ENCODE assay signal across 14 cellular contexts in genomic region chr2:200752332-200752731, GRCh38. TPM values are rescaled to one million over a fixed set of nuclear protein-coding genes. Genes with fewer than 3 reads are reported as not detected.
DNase-seq lines count a peak whose midpoint lies in the region; ATAC-seq and TF ChIP-seq lines count a peak whose summit lies in the region.
"Had no signal": no experiment of that assay in that cellular context is flagged by ENCODE, and none has a peak within 500 bp of the region (broad histone marks: within the 10 kb centered on the region; RNA-seq: fewer than 3 reads in every experiment).

No MANE protein-coding gene starts in this region.

- H3K27me3 ChIP-seq in HCT116 (ENCODE audit: insufficient read depth, low read length): no peaks in the 10 kb centered on the region
- no peaks in the 10 kb centered on the region for H3K27me3 ChIP-seq in gastrocnemius medialis
- H3K27me3 ChIP-seq: BE2C had no signal

- H3K36me3 ChIP-seq in HCT116 (ENCODE audit: control insufficient read depth in 1 of 2, insufficient read depth in 2 of 2, low read length in 2 of 2) (no peaks in the 10 kb centered on the region), gastrocnemius medialis (no peaks in the 10 kb centered on the region)
- H3K36me3 ChIP-seq: BE2C had no signal

- DNase-seq in Calu3 (no peak), HCT116 (ENCODE audit: low read depth, low spot score) (no peak), coronary artery (ENCODE audit: low spot score) (peak; percentile 1), gastrocnemius medialis (no peak), retina (no peak)
- no peak for DNase-seq in stimulated activated CD4-positive, alpha-beta T cell treated with anti-CD3 and anti-CD28 coated beads, Interleukin-4, amount 100 ng/mL, for 24 hours
- DNase-seq: BE2C; CD4-positive, alpha-beta memory T cell; DMS153; DND-41; GDM1; H7 had no signal

- H3K4me3 ChIP-seq in HCT116 (replicated peaks in 1 of 2; ENCODE audit: low read depth in 1 of 2, low read length in 2 of 2) (no peak overlapping the region), coronary artery (no peak overlapping the region), gastrocnemius medialis (no peak overlapping the region)
- H3K4me3 ChIP-seq: A549, GM23338 had no signal

- POLR2A ChIA-PET in HCT116 (lab: Charles Lee): interaction anchor here (0.9 kb wide), 1 partner anchor 112 kb away, joined by 3 read pairs; the partner anchor contains the start of gene CLK1

- ATAC-seq in HCT116 (no peak), gastrocnemius medialis (peak; percentile 30 to 42)
- ATAC-seq: A549, GM23338 had no signal

- H3K4me3 Mint-ChIP-seq in Calu3 (ENCODE audit: low read depth, unreplicated experiment): no peak overlapping the region
- H3K4me3 Mint-ChIP-seq: CD4-positive, alpha-beta memory T cell; GM23338 had no signal

- RAD21 ChIA-PET in HCT116 (lab: Charles Lee; ENCODE audit: low non-redundant PET in 1 of 2, low total read pairs in 2 of 2, uncharacterized antibody in 2 of 2, unreplicated experiment in 2 of 2): no interaction called here

- H4K20me1 ChIP-seq in HCT116 (ENCODE audit: insufficient read depth): no peaks in the 10 kb centered on the region

- peaks cover 6% of the 10 kb centered on the region for H3K36me3 Mint-ChIP-seq in Calu3 (ENCODE audit: insufficient read depth, unreplicated experiment)
- H3K36me3 Mint-ChIP-seq: CD4-positive, alpha-beta memory T cell had no signal

- BruUV-seq in Calu3 (replicated peaks; lab: Mats Ljungman, UMichigan): no TSS peak
- BruUV-seq in HCT116 (replicated peaks; lab: Mats Ljungman, UMichigan): no TSS peak

- H3K4me1 Mint-ChIP-seq in Calu3 (ENCODE audit: low read depth, unreplicated experiment): peaks cover 60% of the 10 kb centered on the region
- H3K4me1 Mint-ChIP-seq: CD4-positive, alpha-beta memory T cell had no signal

- in situ Hi-C loops in gastrocnemius medialis (cut with MboI; ENCODE audit: low sequenced_read_pairs in 4 of 4): no loop called here

- H3K9me3 Mint-ChIP-seq in Calu3 (ENCODE audit: low read depth, unreplicated experiment): no peaks in the 10 kb centered on the region
- H3K9me3 Mint-ChIP-seq: CD4-positive, alpha-beta memory T cell; GM23338 had no signal

- intact Hi-C loops in Calu3 (cut with micrococcal nuclease; ENCODE audit: unreplicated experiment) (no loop called here), HCT116 (cut with micrococcal nuclease) (no loop called here), gastrocnemius medialis (cut with DNase I; ENCODE audit: low total_unique reads) (no loop called here)

- H3K4me1 ChIP-seq in HCT116 (ENCODE audit: control insufficient read depth in 1 of 2, insufficient read depth in 2 of 2, low read length in 2 of 2) (peaks cover 25 to 48% of the 10 kb centered on the region in 2 experiments), gastrocnemius medialis (peaks cover 3 to 6% of the 10 kb centered on the region in 2 donors)

- no peak for TF ChIP-seq RAD21 in HCT116 (IDR thresholded peaks at IDR 0.05; ENCODE audit: low read depth)

- no peak overlapping the region for H3K27ac ChIP-seq in HCT116 (ENCODE audit: low read depth, low read length)
- peak overlapping the region; percentile 15 to 50 for H3K27ac ChIP-seq in coronary artery
- H3K27ac ChIP-seq in gastrocnemius medialis: peak overlapping the region in 1 of 4 donors; percentile 11

- H3K9me3 ChIP-seq in HCT116 (ENCODE audit: control insufficient read depth in 1 of 2, insufficient read depth in 1 of 2, low read depth in 1 of 2, low read length in 2 of 2): no peaks in the 10 kb centered on the region
- H3K9me3 ChIP-seq in gastrocnemius medialis: no peaks in the 10 kb centered on the region
- H3K9me3 ChIP-seq: A549, BE2C had no signal

- no peak for TF ChIP-seq POLR2A in HCT116 (IDR thresholded peaks at IDR 0.05; ENCODE audit: borderline replicate concordance, extremely low read depth, insufficient read depth, insufficient read length)
- TF ChIP-seq POLR2A in gastrocnemius medialis (IDR thresholded peaks at IDR 0.05): no peak

- peak overlapping the region; percentile 15 for H3K27ac Mint-ChIP-seq in Calu3 (ENCODE audit: unreplicated experiment)
- H3K27ac Mint-ChIP-seq: CD4-positive, alpha-beta memory T cell; GM23338 had no signal

- no peak overlapping the region for H3K4me2 ChIP-seq in HCT116 (ENCODE audit: low read length)
- H3K4me2 ChIP-seq: A549, GM23338 had no signal

- no peaks in the 10 kb centered on the region for H3K79me2 ChIP-seq in HCT116 (ENCODE audit: insufficient read depth, low read length)

- TF ChIP-seq CTCF in Calu3 (IDR thresholded peaks at IDR 0.05; ENCODE audit: unreplicated experiment): no peak
- TF ChIP-seq CTCF in HCT116 (IDR thresholded peaks at IDR 0.05 in 2 of 3, conservative IDR thresholded peaks at IDR 0.05 in 1 of 3; ENCODE audit: borderline replicate concordance in 1 of 3, insufficient read depth in 1 of 3, low read depth in 2 of 3, low read length in 2 of 3): no peak
- no peak for TF ChIP-seq CTCF in coronary artery (IDR thresholded peaks at IDR 0.05)
- TF ChIP-seq CTCF in gastrocnemius medialis (IDR thresholded peaks at IDR 0.05 in 4 of 5, conservative IDR thresholded peaks at IDR 0.05 in 1 of 5): no peak

- peak overlapping the region; percentile 28 for H2AFZ ChIP-seq in HCT116 (ENCODE audit: low read depth, low read length, poor library complexity, severe bottlenecking)

- H3K27me3 Mint-ChIP-seq in Calu3 (ENCODE audit: unreplicated experiment): no peaks in the 10 kb centered on the region

- no peaks in the 10 kb centered on the region for H3K9me2 ChIP-seq in HCT116 (ENCODE audit: insufficient read depth)

- no peak overlapping the region for H3K9ac ChIP-seq in HCT116 (ENCODE audit: low read length)

- CTCF ChIA-PET in Calu3 (lab: Charles Lee): no interaction called here
- CTCF ChIA-PET in HCT116 (lab: Charles Lee): no interaction called here

TF ChIP-seq in HCT116, 20 proteins besides CTCF, POLR2A, EP300 and RAD21 (continues in another document):
- TF ChIP-seq EZH2 (IDR thresholded peaks at IDR 0.05) (no peak), SIN3A (IDR thresholded peaks at IDR 0.05; ENCODE audit: low read depth) (no peak), TCF7L2 (IDR thresholded peaks at IDR 0.05; ENCODE audit: borderline replicate concordance, extremely low read depth, insufficient read depth, insufficient read length) (no peak), CEBPB (IDR thresholded peaks at IDR 0.05; ENCODE audit: low read depth) (no peak), EGR1 (IDR thresholded peaks at IDR 0.05; ENCODE audit: low read depth) (no peak), SRF (IDR thresholded peaks at IDR 0.05; ENCODE audit: low read depth) (no peak), ELF1 (IDR thresholded peaks at IDR 0.05; ENCODE audit: borderline replicate concordance, low read depth) (no peak), ZNF274 (IDR thresholded peaks at IDR 0.05; ENCODE audit: low read depth, low read length) (no peak), MAX (IDR thresholded peaks at IDR 0.05) (no peak), ZFX (IDR thresholded peaks at IDR 0.05) (no peak), SP1 (IDR thresholded peaks at IDR 0.05; ENCODE audit: low read depth) (no peak), ATF3 (IDR thresholded peaks at IDR 0.05) (no peak), FOSL1 (IDR thresholded peaks at IDR 0.05; ENCODE audit: low read depth) (no peak)
- TF ChIP-seq, protein P1, sequence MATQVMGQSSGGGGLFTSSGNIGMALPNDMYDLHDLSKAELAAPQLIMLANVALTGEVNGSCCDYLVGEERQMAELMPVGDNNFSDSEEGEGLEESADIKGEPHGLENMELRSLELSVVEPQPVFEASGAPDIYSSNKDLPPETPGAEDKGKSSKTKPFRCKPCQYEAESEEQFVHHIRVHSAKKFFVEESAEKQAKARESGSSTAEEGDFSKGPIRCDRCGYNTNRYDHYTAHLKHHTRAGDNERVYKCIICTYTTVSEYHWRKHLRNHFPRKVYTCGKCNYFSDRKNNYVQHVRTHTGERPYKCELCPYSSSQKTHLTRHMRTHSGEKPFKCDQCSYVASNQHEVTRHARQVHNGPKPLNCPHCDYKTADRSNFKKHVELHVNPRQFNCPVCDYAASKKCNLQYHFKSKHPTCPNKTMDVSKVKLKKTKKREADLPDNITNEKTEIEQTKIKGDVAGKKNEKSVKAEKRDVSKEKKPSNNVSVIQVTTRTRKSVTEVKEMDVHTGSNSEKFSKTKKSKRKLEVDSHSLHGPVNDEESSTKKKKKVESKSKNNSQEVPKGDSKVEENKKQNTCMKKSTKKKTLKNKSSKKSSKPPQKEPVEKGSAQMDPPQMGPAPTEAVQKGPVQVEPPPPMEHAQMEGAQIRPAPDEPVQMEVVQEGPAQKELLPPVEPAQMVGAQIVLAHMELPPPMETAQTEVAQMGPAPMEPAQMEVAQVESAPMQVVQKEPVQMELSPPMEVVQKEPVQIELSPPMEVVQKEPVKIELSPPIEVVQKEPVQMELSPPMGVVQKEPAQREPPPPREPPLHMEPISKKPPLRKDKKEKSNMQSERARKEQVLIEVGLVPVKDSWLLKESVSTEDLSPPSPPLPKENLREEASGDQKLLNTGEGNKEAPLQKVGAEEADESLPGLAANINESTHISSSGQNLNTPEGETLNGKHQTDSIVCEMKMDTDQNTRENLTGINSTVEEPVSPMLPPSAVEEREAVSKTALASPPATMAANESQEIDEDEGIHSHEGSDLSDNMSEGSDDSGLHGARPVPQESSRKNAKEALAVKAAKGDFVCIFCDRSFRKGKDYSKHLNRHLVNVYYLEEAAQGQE (IDR thresholded peaks at IDR 0.05; ENCODE audit: low read depth): no peak

RNA-seq across cellular contexts. Expression of gene BZW1, which starts 59.4 kb away (rescaled TPM):
- 240 and 254 TPM in 2 replicates for total RNA-seq in Calu3 (2022)
- total RNA-seq in HCT116 (2021; ENCODE audit: unreplicated experiment): 454 TPM
- polyA plus RNA-seq in HCT116 (2012): 274 and 315 TPM in 2 replicates
- 100 to 1,000 TPM; 204 to 317 (median 240) TPM for total RNA-seq in gastrocnemius medialis
